8 cellular contexts compared by ENCODE assay signal in genomic region chr1:182601416-182601786, GRCh38. TPM values are rescaled to one million over a fixed set of nuclear protein-coding genes. Genes with fewer than 3 reads are reported as not detected.
DNase-seq lines count a peak whose midpoint lies in the region; ATAC-seq and TF ChIP-seq lines count a peak whose summit lies in the region.

No MANE protein-coding gene starts in this region.

- no peak overlapping the region for H2AFZ ChIP-seq in trophoblast cell (ENCODE audit: insufficient read depth, low read length, poor library complexity)

- peaks cover 3% of the 10 kb centered on the region for H3K9me3 ChIP-seq in trophoblast cell (ENCODE audit: insufficient read depth, low read depth, low read length)

- H3K27me3 Mint-ChIP-seq in activated naive CD8-positive, alpha-beta T cell treated with anti-CD3 and anti-CD28 coated beads, Interleukin-2, amount 10 ng/mL, durations not matched to agents 7 days and 5 days, result peaks cover 8% of the 10 kb centered on the region

- intact Hi-C loops in Right ventricle myocardium superior (cut with DNase I), result loop anchor here (5.0 kb wide), 1 partner anchor 514 kb away; no protein-coding TSS in a partner anchor

- H2BK120ac ChIP-seq in trophoblast cell (ENCODE audit: insufficient read depth, low read length, poor library complexity), result no peak overlapping the region

- H3K14ac ChIP-seq in trophoblast cell (ENCODE audit: low read length), result peak overlapping the region; percentile 33

- ATAC-seq in activated naive CD8-positive, alpha-beta T cell treated with anti-CD3 and anti-CD28 coated beads, Interleukin-2, amount 10 ng/mL, durations not matched to agents 7 days and 5 days (ENCODE audit: low read depth), result no peak
- ATAC-seq in Right ventricle myocardium superior (ENCODE audit: poor library complexity), result peak; percentile 55
- ATAC-seq in GM18498 (IDR thresholded peaks at IDR 0.05; ENCODE audit: unreplicated experiment), result no peak
- no peak for ATAC-seq in HG03520 (IDR thresholded peaks at IDR 0.05; ENCODE audit: unreplicated experiment)

- H2BK5ac ChIP-seq in trophoblast cell (ENCODE audit: low read depth, low read length, poor library complexity), result peak overlapping the region; percentile 45

- peaks cover 15% of the 10 kb centered on the region for H3K4me1 Mint-ChIP-seq in activated naive CD8-positive, alpha-beta T cell treated with anti-CD3 and anti-CD28 coated beads, Interleukin-2, amount 10 ng/mL, durations not matched to agents 7 days and 5 days

- no peaks in the 10 kb centered on the region for H3K27me3 ChIP-seq in trophoblast cell (ENCODE audit: insufficient read depth, low read length)

- peak overlapping the region; percentile 12 for H4K8ac ChIP-seq in trophoblast cell (ENCODE audit: low read depth, low read length)

- peak overlapping the region; percentile 23 for H4K91ac ChIP-seq in trophoblast cell (ENCODE audit: low read depth, low read length)

- no peak overlapping the region for H4K12ac ChIP-seq in trophoblast cell (ENCODE audit: low read depth, low read length)

- no peak overlapping the region for H3K23ac ChIP-seq in trophoblast cell (ENCODE audit: low read length)

- peak overlapping the region; percentile 8 for H3K4ac ChIP-seq in trophoblast cell (ENCODE audit: low read depth, low read length)

- H2AK5ac ChIP-seq in trophoblast cell (ENCODE audit: low read length), result peak overlapping the region; percentile 28

- H3K18ac ChIP-seq in trophoblast cell (ENCODE audit: low read length), result peak overlapping the region; percentile 44

- H3K4me2 ChIP-seq in trophoblast cell (ENCODE audit: low read length), result peak overlapping the region; percentile 26

- peaks cover 19% of the 10 kb centered on the region for H3K79me2 ChIP-seq in trophoblast cell (ENCODE audit: control insufficient read depth, insufficient read depth, low read length, poor library complexity)

- peak overlapping the region; percentile 24 for H2BK12ac ChIP-seq in trophoblast cell (ENCODE audit: low read length)

- peaks cover 25% of the 10 kb centered on the region in 2 experiments for H3K4me1 ChIP-seq in trophoblast cell (ENCODE audit: control insufficient read depth in 1 of 2, insufficient read depth in 2 of 2, low read length in 2 of 2)

- H3K9me3 Mint-ChIP-seq in activated naive CD8-positive, alpha-beta T cell treated with anti-CD3 and anti-CD28 coated beads, Interleukin-2, amount 10 ng/mL, durations not matched to agents 7 days and 5 days, result no peaks in the 10 kb centered on the region

- peaks cover 27 to 33% of the 10 kb centered on the region in 2 experiments for H3K36me3 ChIP-seq in trophoblast cell (ENCODE audit: control insufficient read depth in 1 of 2, insufficient read depth in 2 of 2, low read length in 2 of 2)

- POLR2A ChIA-PET in activated naive CD8-positive, alpha-beta T cell treated with anti-CD3 and anti-CD28 coated beads, Interleukin-2, amount 10 ng/mL, durations not matched to agents 7 days and 5 days (lab: Charles Lee), result interaction anchor here (1.2 to 1.5 kb wide), 5 partner anchors 14 to 238 kb away, joined by 3 to 6 read pairs (median 3); no protein-coding TSS in a partner anchor

- H3K27ac Mint-ChIP-seq in activated naive CD8-positive, alpha-beta T cell treated with anti-CD3 and anti-CD28 coated beads, Interleukin-2, amount 10 ng/mL, durations not matched to agents 7 days and 5 days, result no peak overlapping the region

- peak overlapping the region; percentile 35 for H3K27ac ChIP-seq in trophoblast cell (ENCODE audit: low read depth, low read length)

- WGBS in trophoblast cell (ENCODE audit: extremely low coverage, insufficient coverage, insufficient read length), result no CpG with 5 or more reads among the region's 6 CpGs

- H3K36me3 Mint-ChIP-seq in activated naive CD8-positive, alpha-beta T cell treated with anti-CD3 and anti-CD28 coated beads, Interleukin-2, amount 10 ng/mL, durations not matched to agents 7 days and 5 days, result peaks cover 2% of the 10 kb centered on the region

- H3K4me3 ChIP-seq in trophoblast cell (ENCODE audit: low read depth, low read length), result no peak overlapping the region

- H3K4me3 Mint-ChIP-seq in activated naive CD8-positive, alpha-beta T cell treated with anti-CD3 and anti-CD28 coated beads, Interleukin-2, amount 10 ng/mL, durations not matched to agents 7 days and 5 days, result no peak overlapping the region

- DNase-seq in NCI-H1105 (lab: John Stamatoyannopoulos, UW) (peak; percentile 81), SK-N-DZ (ENCODE audit: low spot score) (peak; percentile 75), Right ventricle myocardium superior (peak; percentile 63), trophoblast cell (peak; percentile 76 to 94)
- peak; percentile 58 for DNase-seq in activated naive CD8-positive, alpha-beta T cell treated with anti-CD3 and anti-CD28 coated beads, Interleukin-2, amount 10 ng/mL, durations not matched to agents 7 days and 5 days

- H3K79me1 ChIP-seq in trophoblast cell (ENCODE audit: low read length), result peaks cover 21% of the 10 kb centered on the region

- TF ChIP-seq CTCF in GM12874 (IDR thresholded peaks at IDR 0.05; ENCODE audit: insufficient read depth, low read depth, low read length), result peak; percentile 53

- no peak overlapping the region for H3K9ac ChIP-seq in trophoblast cell (ENCODE audit: low read length)

RNA-seq across cellular contexts. Expression of gene RGS16, which starts 2.8 kb away (rescaled TPM):
- 0.94 and 1.0 TPM in 2 replicates for polyA plus RNA-seq in SK-N-DZ (2014; cell fraction: cytosol; rRNA removed)
- polyA plus RNA-seq in SK-N-DZ (2014; cell fraction: nucleus; rRNA removed), result 0.24 and 0.40 TPM in 2 replicates
- total RNA-seq in activated naive CD8-positive, alpha-beta T cell treated with anti-CD3 and anti-CD28 coated beads, Interleukin-2, amount 10 ng/mL, durations not matched to agents 7 days and 5 days, result 1 to 10 TPM; 1.4 TPM
- total RNA-seq in Right ventricle myocardium superior, result 1.0 TPM
- 138 and 141 TPM in 2 replicates for polyA plus RNA-seq in trophoblast cell (2013)

RNA-seq across cellular contexts. Expression of gene RNASEL, which starts 12.3 kb away (rescaled TPM):
- polyA plus RNA-seq in SK-N-DZ (2014; cell fraction: cytosol; rRNA removed), result 0.07 and 0.50 TPM in 2 replicates
- 0.43 TPM in 1 of 2 replicates, not detected in the other for polyA plus RNA-seq in SK-N-DZ (2014; cell fraction: nucleus; rRNA removed)
- 10 to 100 TPM; 11.4 to 13.2 TPM for total RNA-seq in activated naive CD8-positive, alpha-beta T cell treated with anti-CD3 and anti-CD28 coated beads, Interleukin-2, amount 10 ng/mL, durations not matched to agents 7 days and 5 days
- total RNA-seq in Right ventricle myocardium superior, result 3.3 TPM
- polyA plus RNA-seq in trophoblast cell (2013), result 1.2 and 1.4 TPM in 2 replicates
